Comparison of ENCODE assay signal across 7 cellular contexts in genomic region chr7:72830567-72830966, GRCh38. TPM values are rescaled to one million over a fixed set of nuclear protein-coding genes. Genes with fewer than 3 reads are reported as not detected.
DNase-seq lines count a peak whose midpoint lies in the region; ATAC-seq and TF ChIP-seq lines count a peak whose summit lies in the region.
"Not testable (repeated sequence)": the region's sequence is repeated elsewhere in the genome, so short reads cannot be mapped to it uniquely, and the experiment has no call there.

No MANE protein-coding gene starts in this region.

- H3K9ac ChIP-seq in ES-I3 (ENCODE audit: low read depth, low read length) (peak overlapping the region; percentile 81; the same call in 1 of the 2 replicates), mammary epithelial cell (ENCODE audit: insufficient read depth, low read length) (peak overlapping the region; percentile 66)
- not testable (repeated sequence) for H3K9ac ChIP-seq in MM.1S (ENCODE audit: low read length)

- H3K4me2 ChIP-seq in MM.1S (ENCODE audit: low read depth, low read length) (peak overlapping the region; percentile 47; the same call in 1 of the 2 replicates), mammary epithelial cell (ENCODE audit: insufficient read depth, low read depth, low read length) (peak overlapping the region; percentile 75)

- CTCF ChIA-PET in activated CD8-positive, alpha-beta T cell treated with anti-CD3 and anti-CD28 coated beads for 36 hours (lab: Charles Lee) = interaction anchor here (3.0 kb wide), 1 partner anchor 85 kb away, joined by 14 read pairs; no protein-coding TSS in a partner anchor
- CTCF ChIA-PET in mammary epithelial cell (lab: Charles Lee; ENCODE audit: low non-redundant PET) = not testable (repeated sequence)

- not testable (repeated sequence) for DNase-seq in MM.1S; activated CD8-positive, alpha-beta T cell treated with anti-CD3 and anti-CD28 coated beads for 36 hours; mammary epithelial cell; gastrocnemius medialis
- peak; percentile 32 for DNase-seq in fibroblast of villous mesenchyme (ENCODE audit: low read depth)

- WGBS in mammary epithelial cell (ENCODE audit: low coverage, missing lambda C conversion rate) = 19% methylated on average over 5 of the region's 5 CpGs
- no CpG with 5 or more reads among the region's 5 CpGs for WGBS in mesodermal cell (ENCODE audit: insufficient coverage in 2 of 2), 2 experiments

- intact Hi-C loops in activated CD8-positive, alpha-beta T cell treated with anti-CD3 and anti-CD28 coated beads for 36 hours (cut with micrococcal nuclease); mammary epithelial cell (cut with micrococcal nuclease); gastrocnemius medialis (cut with DNase I; ENCODE audit: low total_unique reads): not testable (repeated sequence)

- not testable (repeated sequence) for H3K9me3 ChIP-seq in ES-I3 (ENCODE audit: control insufficient read depth, insufficient read depth, low read length); MM.1S (replicated peaks; ENCODE audit: insufficient read depth, low read length); mammary epithelial cell (replicated peaks; ENCODE audit: insufficient read depth, low read length); mesodermal cell (ENCODE audit: control insufficient read depth, low read length); gastrocnemius medialis

- H3K79me2 ChIP-seq in MM.1S (ENCODE audit: low read length) (peaks cover 46% of the 10 kb centered on the region), mammary epithelial cell (ENCODE audit: insufficient read depth, low read length) (peaks cover 42% of the 10 kb centered on the region)

- not testable (repeated sequence) for H3K4me1 ChIP-seq in ES-I3 (ENCODE audit: insufficient read depth, low read length); MM.1S (ENCODE audit: low read length); mammary epithelial cell (ENCODE audit: insufficient read depth, low read length); mesodermal cell (ENCODE audit: control insufficient read depth, insufficient read depth, low read length, poor library complexity, severe bottlenecking)
- peaks cover 13 to 16% of the 10 kb centered on the region in 2 donors for H3K4me1 ChIP-seq in gastrocnemius medialis

- H2AFZ ChIP-seq in MM.1S (ENCODE audit: low read length); mammary epithelial cell (ENCODE audit: low read depth, low read length): not testable (repeated sequence)

- TF ChIP-seq CTCF in MM.1S (IDR thresholded peaks at IDR 0.05; ENCODE audit: low read length); activated CD8-positive, alpha-beta T cell treated with anti-CD3 and anti-CD28 coated beads for 36 hours (IDR thresholded peaks at IDR 0.05); mammary epithelial cell (conservative IDR thresholded peaks at IDR 0.05 in 1 of 2, IDR thresholded peaks at IDR 0.05 in 1 of 2; ENCODE audit: extremely low read depth in 1 of 2, insufficient read depth in 1 of 2, low read depth in 1 of 2, low read length in 2 of 2); fibroblast of villous mesenchyme (IDR thresholded peaks at IDR 0.05; ENCODE audit: insufficient read depth, low read depth, low read length); gastrocnemius medialis (IDR thresholded peaks at IDR 0.05 in 4 of 5, conservative IDR thresholded peaks at IDR 0.05 in 1 of 5): not testable (repeated sequence)

- peak overlapping the region; percentile 86 for H3K4me3 Mint-ChIP-seq in activated CD8-positive, alpha-beta T cell treated with anti-CD3 and anti-CD28 coated beads for 36 hours

- not testable (repeated sequence) for H3K27ac ChIP-seq in MM.1S (ENCODE audit: low read length)
- H3K27ac ChIP-seq in mammary epithelial cell (ENCODE audit: insufficient read depth, low read depth, low read length) = peak overlapping the region; percentile 22
- peak overlapping the region; percentile 95 for H3K27ac ChIP-seq in mesodermal cell (ENCODE audit: low read depth, low read length, severe bottlenecking)
- H3K27ac ChIP-seq in gastrocnemius medialis = peak overlapping the region; percentile 89 to 96 (median 91)

- POLR2A ChIA-PET in activated CD8-positive, alpha-beta T cell treated with anti-CD3 and anti-CD28 coated beads for 36 hours (lab: Charles Lee) = not testable (repeated sequence)

- H3K27ac Mint-ChIP-seq in activated CD8-positive, alpha-beta T cell treated with anti-CD3 and anti-CD28 coated beads for 36 hours = peak overlapping the region; percentile 93

- not testable (repeated sequence) for ATAC-seq in activated CD8-positive, alpha-beta T cell treated with anti-CD3 and anti-CD28 coated beads for 36 hours; gastrocnemius medialis

- not testable (repeated sequence) for TF ChIP-seq POLR2A in gastrocnemius medialis (IDR thresholded peaks at IDR 0.05)

- in situ Hi-C loops in mammary epithelial cell (cut with MboI; ENCODE audit: low sequenced_read_pairs in 2 of 2); gastrocnemius medialis (cut with MboI; ENCODE audit: low sequenced_read_pairs in 4 of 4): not testable (repeated sequence)

- H3K4me1 Mint-ChIP-seq in activated CD8-positive, alpha-beta T cell treated with anti-CD3 and anti-CD28 coated beads for 36 hours (ENCODE audit: low read depth) = peaks cover 27% of the 10 kb centered on the region

- not testable (repeated sequence) for H4K20me1 ChIP-seq in MM.1S (ENCODE audit: insufficient read depth, low read length); mammary epithelial cell (ENCODE audit: insufficient read depth, low read length)

- H3K27me3 ChIP-seq in MM.1S (replicated peaks; ENCODE audit: insufficient read depth, low read length); mammary epithelial cell (ENCODE audit: insufficient read depth, low read length); gastrocnemius medialis: not testable (repeated sequence)

- H3K27me3 Mint-ChIP-seq in activated CD8-positive, alpha-beta T cell treated with anti-CD3 and anti-CD28 coated beads for 36 hours = not testable (repeated sequence)

- not testable (repeated sequence) for BruUV-seq in mammary epithelial cell (replicated peaks; lab: Mats Ljungman, UMichigan)

- H3K9me3 Mint-ChIP-seq in activated CD8-positive, alpha-beta T cell treated with anti-CD3 and anti-CD28 coated beads for 36 hours = not testable (repeated sequence)

- peaks cover 32% of the 10 kb centered on the region for H3K36me3 Mint-ChIP-seq in activated CD8-positive, alpha-beta T cell treated with anti-CD3 and anti-CD28 coated beads for 36 hours (ENCODE audit: low read depth)

- H3K4me3 ChIP-seq in MM.1S (ENCODE audit: low read length) = peak overlapping the region; percentile 29
- H3K4me3 ChIP-seq in mammary epithelial cell (replicated peaks in 1 of 3; ENCODE audit: insufficient read depth in 1 of 3, low read depth in 2 of 3, low read length in 3 of 3) = peak overlapping the region; percentile 75 to 83 (median 76)
- H3K4me3 ChIP-seq in fibroblast of villous mesenchyme (ENCODE audit: low read depth, low read length) = peak overlapping the region; percentile 76
- H3K4me3 ChIP-seq in mesodermal cell (ENCODE audit: extremely low read depth, insufficient read depth, low read length, poor library complexity, severe bottlenecking) = peak overlapping the region; percentile 65
- H3K4me3 ChIP-seq in gastrocnemius medialis = peak overlapping the region; percentile 66 to 85 (median 76)

- H3K9me2 ChIP-seq in MM.1S (replicated peaks; ENCODE audit: insufficient read depth, low read length) = not testable (repeated sequence)

- H3F3A ChIP-seq in MM.1S (ENCODE audit: insufficient read depth, low read length) = not testable (repeated sequence)

- dilution Hi-C loops in mammary epithelial cell (cut with HindIII; ENCODE audit: low sequenced_read_pairs) = not testable (repeated sequence)

- not testable (repeated sequence) for H3K36me3 ChIP-seq in ES-I3 (ENCODE audit: insufficient read depth, low read length); MM.1S (replicated peaks; ENCODE audit: insufficient read depth, low read length); mammary epithelial cell (ENCODE audit: insufficient read depth, low read length)
- H3K36me3 ChIP-seq in mesodermal cell (ENCODE audit: control insufficient read depth, insufficient read depth, low read length) (peaks cover 31% of the 10 kb centered on the region), gastrocnemius medialis (peaks cover 0 to 42% of the 10 kb centered on the region in 2 donors)

RNA-seq across cellular contexts. Expression of gene TYW1B, which starts 2.6 kb away (rescaled TPM):
- 1 to 10 TPM; 1.6 to 1.8 TPM for total RNA-seq in activated CD8-positive, alpha-beta T cell treated with anti-CD3 and anti-CD28 coated beads for 36 hours
- total RNA-seq in mammary epithelial cell (1 to 10 TPM; 1.3 to 3.8 TPM), fibroblast of villous mesenchyme (2.2 and 2.3 TPM in 2 replicates), gastrocnemius medialis (1 to 10 TPM; 2.5 to 6.0 (median 2.9) TPM)
- polyA plus RNA-seq in mammary epithelial cell = 0.88 TPM
- polyA minus RNA-seq in mammary epithelial cell = 2.0 TPM
- polyA plus RNA-seq in mesodermal cell (2013, experiment 1 of 2) = 4.6 TPM
- polyA plus RNA-seq in mesodermal cell (2013, experiment 2 of 2) = 4.1 TPM
